10 cellular contexts compared by ENCODE assay signal in genomic region chr17:82882715-82883446, GRCh38. TPM values are rescaled to one million over a fixed set of nuclear protein-coding genes. Genes with fewer than 3 reads are reported as not detected.
DNase-seq lines count a peak whose midpoint lies in the region; ATAC-seq, FAIRE-seq and TF ChIP-seq lines count a peak whose summit lies in the region.
"Had no signal": no experiment of that assay in that cellular context is flagged by ENCODE, and none has a peak within 500 bp of the region (broad histone marks: within the 10 kb centered on the region; RNA-seq: fewer than 3 reads in every experiment).

No MANE protein-coding gene starts in this region.

- ATAC-seq in HG03520 (IDR thresholded peaks at IDR 0.05; ENCODE audit: unreplicated experiment), result no peak

- H3K9me3 Mint-ChIP-seq in HFFc6, result no peaks in the 10 kb centered on the region
- H3K9me3 Mint-ChIP-seq in activated CD4-positive, alpha-beta memory T cell treated with anti-CD3 and anti-CD28 coated beads, Interleukin-2, amount 10 ng/mL, durations not matched to agents 7 days and 5 days, result no peaks in the 10 kb centered on the region

- H3K36me3 Mint-ChIP-seq in HFFc6 (ENCODE audit: low read depth), result peaks cover 10% of the 10 kb centered on the region
- H3K36me3 Mint-ChIP-seq in activated CD4-positive, alpha-beta memory T cell treated with anti-CD3 and anti-CD28 coated beads, Interleukin-2, amount 10 ng/mL, durations not matched to agents 7 days and 5 days (ENCODE audit: low read depth), result peaks cover 35% of the 10 kb centered on the region

- H3K27ac ChIP-seq in epithelial cell of prostate, result peak overlapping the region; percentile 56

- no peak overlapping the region for H3K4me3 Mint-ChIP-seq in HFFc6
- H3K4me3 Mint-ChIP-seq in activated CD4-positive, alpha-beta memory T cell treated with anti-CD3 and anti-CD28 coated beads, Interleukin-2, amount 10 ng/mL, durations not matched to agents 7 days and 5 days, result peak overlapping the region; percentile 72

- TF ChIP-seq CTCF in HFFc6 (IDR thresholded peaks at IDR 0.05), result no peak
- TF ChIP-seq CTCF in D721Med (IDR thresholded peaks at IDR 0.05; ENCODE audit: insufficient read depth, missing control alignments), result no peak

- H3K27me3 Mint-ChIP-seq in HFFc6 (ENCODE audit: insufficient read depth), result peaks cover 3% of the 10 kb centered on the region; the same call in 1 of the 2 replicates
- no peaks in the 10 kb centered on the region for H3K27me3 Mint-ChIP-seq in activated CD4-positive, alpha-beta memory T cell treated with anti-CD3 and anti-CD28 coated beads, Interleukin-2, amount 10 ng/mL, durations not matched to agents 7 days and 5 days

- H3K27ac Mint-ChIP-seq in HFFc6, result peak overlapping the region; percentile 48; the same call in 1 of the 2 replicates
- peak overlapping the region; percentile 93 for H3K27ac Mint-ChIP-seq in activated CD4-positive, alpha-beta memory T cell treated with anti-CD3 and anti-CD28 coated beads, Interleukin-2, amount 10 ng/mL, durations not matched to agents 7 days and 5 days

- POLR2A ChIA-PET in activated CD4-positive, alpha-beta memory T cell treated with anti-CD3 and anti-CD28 coated beads, Interleukin-2, amount 10 ng/mL, durations not matched to agents 7 days and 5 days (lab: Charles Lee), result interaction anchor here (0.6 to 5.8 kb wide), 6 partner anchors 11 to 317 kb away, joined by 3 to 48 read pairs (median 6); no protein-coding TSS in a partner anchor

- CTCF ChIA-PET in activated CD4-positive, alpha-beta memory T cell treated with anti-CD3 and anti-CD28 coated beads, Interleukin-2, amount 10 ng/mL, durations not matched to agents 7 days and 5 days (lab: Charles Lee), result interaction anchor here (0.6 to 3.1 kb wide), 2 partner anchors 19 to 48 kb away, joined by 3 to 12 read pairs; no protein-coding TSS in a partner anchor

- DNase-seq in HFFc6 (no peak), epithelial cell of prostate (ENCODE audit: low read depth, low spot score) (no peak), amniotic stem cell (lab: John Stamatoyannopoulos, UW) (no peak), NOMO-1 (lab: John Stamatoyannopoulos, UW; ENCODE audit: unreplicated experiment in 2 of 2) (no peak), D721Med (ENCODE audit: insufficient read length, low spot score) (no peak)
- peak; percentile 88 for DNase-seq in activated CD4-positive, alpha-beta memory T cell treated with anti-CD3 and anti-CD28 coated beads, Interleukin-2, amount 10 ng/mL, durations not matched to agents 7 days and 5 days
- DNase-seq in stimulated activated CD4-positive, alpha-beta T cell treated with anti-CD3 and anti-CD28 coated beads, TNF-alpha, amount 100 ng/mL, for 48 hours (ENCODE audit: low read depth in 3 of 3), result peak; percentile 44 to 55 (median 49)
- DNase-seq: MV-4-11 had no signal

- H3K4me1 Mint-ChIP-seq in HFFc6 (ENCODE audit: low read depth), result peaks cover 28% of the 10 kb centered on the region
- peaks cover 83% of the 10 kb centered on the region for H3K4me1 Mint-ChIP-seq in activated CD4-positive, alpha-beta memory T cell treated with anti-CD3 and anti-CD28 coated beads, Interleukin-2, amount 10 ng/mL, durations not matched to agents 7 days and 5 days

- no peak for FAIRE-seq in D721Med (lab: Jason Lieb, UNC)

RNA-seq across cellular contexts. Expression of gene ZNF750, which starts 43.1 kb away (rescaled TPM):
- total RNA-seq in HFFc6 (2021; fragmentation: NEBNext Ultra II Directional; extraction: Animal tissue kit (Norgen Biotek cat#: 25700)), result not detected
- not detected for total RNA-seq in activated CD4-positive, alpha-beta memory T cell treated with anti-CD3 and anti-CD28 coated beads, Interleukin-2, amount 10 ng/mL, durations not matched to agents 7 days and 5 days
- total RNA-seq: fibroblast of lung had no signal

Comparison
In these comparisons a context has a peak if more than half of its experiments do, and no peak if none do; other contexts are left out.
1. DNase-seq: peak in activated CD4-positive, alpha-beta memory T cell treated with anti-CD3 and anti-CD28 coated beads, Interleukin-2, amount 10 ng/mL, durations not matched to agents 7 days and 5 days (single experiment) and stimulated activated CD4-positive, alpha-beta T cell treated with anti-CD3 and anti-CD28 coated beads, TNF-alpha, amount 100 ng/mL, for 48 hours (3 of 3); none in HFFc6 (single experiment), epithelial cell of prostate (single experiment), amniotic stem cell (single experiment), NOMO-1 (0 of 2) and D721Med (single experiment).